In genomic region chr20:62060631-62061541, GRCh38 we compare ENCODE assay signal across 18 cellular contexts.
"Had no signal": no experiment of that assay in that cellular context is flagged by ENCODE, and none has a peak within 500 bp of the region (broad histone marks: within the 10 kb centered on the region; RNA-seq: fewer than 3 reads in every experiment).

No MANE protein-coding gene starts in this region.

- H3K36me3 ChIP-seq: gastrocnemius medialis, neural progenitor cell, tibial artery, vagina had no signal

- ATAC-seq: activated CD8-positive, alpha-beta T cell treated with anti-CD3 and anti-CD28 coated beads for 36 hours; gastrocnemius medialis; stimulated activated naive B cell treated with anti-CD40 and anti-IgM and Interleukin-4, amounts not matched to agents 10 μg/mL and 1 μg/mL and 100 μg/mL, for 72 hours had no signal

- H3K9ac ChIP-seq: neural progenitor cell, parathyroid adenoma had no signal

- H3K9me3 ChIP-seq: gastrocnemius medialis, tibial artery, vagina had no signal

- H3K27ac ChIP-seq: epithelial cell of prostate, gastrocnemius medialis, neural progenitor cell, parathyroid adenoma, tibial artery, vagina had no signal

- H3K4me3 Mint-ChIP-seq: activated B cell treated with CpG ODN at 0.5 μM for 24 hours; activated CD8-positive, alpha-beta T cell treated with anti-CD3 and anti-CD28 coated beads for 36 hours; stimulated activated naive B cell treated with anti-CD40 and anti-IgM and Interleukin-4, amounts not matched to agents 10 μg/mL and 1 μg/mL and 100 μg/mL, for 72 hours had no signal

- DNase-seq: activated B cell treated with CpG ODN at 0.5 μM for 24 hours; activated CD4-positive, alpha-beta T cell treated with anti-CD3 and anti-CD28 coated beads for 48 hours; activated CD8-positive, alpha-beta T cell treated with anti-CD3 and anti-CD28 coated beads for 36 hours; activated T-cell treated with anti-CD3 and anti-CD28 coated beads, Interleukin-2, amount 50 U/mL, for 48 hours; anterior cingulate cortex; gastrocnemius medialis; islet precursor cell; midbrain; retina; stimulated activated CD4-positive, alpha-beta T cell treated with anti-CD3 and anti-CD28 coated beads, Interleukin-15, amount 100 ng/mL, for 24 hours; stimulated activated CD4-positive, alpha-beta T cell treated with anti-CD3 and anti-CD28 coated beads, Interleukin-4, amount 100 ng/mL, for 1 hour; stimulated activated naive B cell treated with anti-CD40 and anti-IgM and Interleukin-4, amounts not matched to agents 10 μg/mL and 1 μg/mL and 100 μg/mL, for 72 hours; T-helper 2 cell; tibial artery had no signal

- H3K27ac Mint-ChIP-seq: activated B cell treated with CpG ODN at 0.5 μM for 24 hours; activated CD8-positive, alpha-beta T cell treated with anti-CD3 and anti-CD28 coated beads for 36 hours; neural progenitor cell had no signal

- H3K4me2 ChIP-seq: neural progenitor cell had no signal

- H3K9me3 Mint-ChIP-seq: activated B cell treated with CpG ODN at 0.5 μM for 24 hours; activated CD8-positive, alpha-beta T cell treated with anti-CD3 and anti-CD28 coated beads for 36 hours; stimulated activated naive B cell treated with anti-CD40 and anti-IgM and Interleukin-4, amounts not matched to agents 10 μg/mL and 1 μg/mL and 100 μg/mL, for 72 hours had no signal

- H3K27me3 Mint-ChIP-seq: activated B cell treated with CpG ODN at 0.5 μM for 24 hours; activated CD8-positive, alpha-beta T cell treated with anti-CD3 and anti-CD28 coated beads for 36 hours; stimulated activated naive B cell treated with anti-CD40 and anti-IgM and Interleukin-4, amounts not matched to agents 10 μg/mL and 1 μg/mL and 100 μg/mL, for 72 hours had no signal

- H3K27me3 ChIP-seq: gastrocnemius medialis, neural progenitor cell, tibial artery, vagina had no signal

- H3K4me3 ChIP-seq: gastrocnemius medialis, neural progenitor cell, tibial artery, vagina had no signal
